In the genomic region with DNA sequence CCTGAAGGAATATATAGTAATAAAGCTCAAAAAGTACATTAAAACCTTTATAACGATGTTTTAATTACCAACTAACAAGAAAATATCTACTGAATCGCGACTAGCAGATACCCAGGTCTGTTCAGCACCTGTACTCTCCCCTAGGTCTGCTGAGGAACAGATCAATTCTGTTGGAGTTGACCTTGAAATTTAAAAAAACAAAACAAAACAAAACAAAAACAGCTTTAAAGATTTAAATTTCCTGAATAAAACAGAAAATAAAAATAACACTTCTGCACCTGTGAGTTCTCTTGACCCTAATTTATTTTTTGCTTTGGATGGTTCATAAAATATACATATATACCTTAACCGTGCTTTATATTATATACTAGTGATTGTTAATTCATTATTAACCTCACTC, we compare ENCODE assay signal across 16 cellular contexts.
"Had no signal": no experiment of that assay in that cellular context is flagged by ENCODE, and none has a peak within 500 bp of the region (broad histone marks: within the 10 kb centered on the region; RNA-seq: fewer than 3 reads in every experiment).

No MANE protein-coding gene starts in this region.

- H3K36me3 Mint-ChIP-seq: activated naive CD8-positive, alpha-beta T cell; naive B cell; stimulated activated naive B cell treated with anti-CD40 and anti-IgM and Interleukin-4, amounts not matched to agents 10 μg/mL and 1 μg/mL and 100 μg/mL, for 72 hours had no signal

- H3K27ac Mint-ChIP-seq: activated naive CD8-positive, alpha-beta T cell; activated T-helper 1 cell treated with anti-CD3 and anti-CD28 coated beads, Interleukin-12 subunit alpha, Interleukin-12 subunit beta, Interleukin-2, Interleukin-4 antibody, amounts not matched to agents 30 ng/mL and 10 ng/mL and 1 ng/mL, durations not matched to agents 14 hours and 24 hours and 36 hours; effector memory CD8-positive, alpha-beta T cell; naive B cell; stimulated activated naive B cell treated with anti-CD40 and anti-IgM and Interleukin-4, amounts not matched to agents 10 μg/mL and 1 μg/mL and 100 μg/mL, for 72 hours; T-helper 1 cell treated with Interleukin-12 subunit alpha and Interleukin-12 subunit beta and Interleukin-4 antibody, amounts not matched to agents 30 μg/mL and 1 μg/mL, for 36 hours had no signal

- H3K36me3 ChIP-seq: cardiac muscle cell, left lung, tibial nerve, vagina had no signal

- ATAC-seq: effector memory CD8-positive, alpha-beta T cell; stimulated activated naive B cell treated with anti-CD40 and anti-IgM and Interleukin-4, amounts not matched to agents 10 μg/mL and 1 μg/mL and 100 μg/mL, for 72 hours had no signal

- H3K4me1 Mint-ChIP-seq: naive B cell; stimulated activated naive B cell treated with anti-CD40 and anti-IgM and Interleukin-4, amounts not matched to agents 10 μg/mL and 1 μg/mL and 100 μg/mL, for 72 hours had no signal

- H3K9me3 Mint-ChIP-seq: activated T-helper 1 cell treated with anti-CD3 and anti-CD28 coated beads, Interleukin-12 subunit alpha, Interleukin-12 subunit beta, Interleukin-2, Interleukin-4 antibody, amounts not matched to agents 30 ng/mL and 10 ng/mL and 1 ng/mL, durations not matched to agents 14 hours and 24 hours and 36 hours; effector memory CD8-positive, alpha-beta T cell; naive B cell; neural crest cell; stimulated activated naive B cell treated with anti-CD40 and anti-IgM and Interleukin-4, amounts not matched to agents 10 μg/mL and 1 μg/mL and 100 μg/mL, for 72 hours; T-helper 1 cell treated with Interleukin-12 subunit alpha and Interleukin-12 subunit beta and Interleukin-4 antibody, amounts not matched to agents 30 μg/mL and 1 μg/mL, for 36 hours had no signal

- H3K4me3 ChIP-seq: cardiac muscle cell, tibial nerve had no signal

- H3K9me3 ChIP-seq: left lung, tibial nerve, vagina had no signal

- H3K4me3 Mint-ChIP-seq: activated naive CD8-positive, alpha-beta T cell; activated T-helper 1 cell treated with anti-CD3 and anti-CD28 coated beads, Interleukin-12 subunit alpha, Interleukin-12 subunit beta, Interleukin-2, Interleukin-4 antibody, amounts not matched to agents 30 ng/mL and 10 ng/mL and 1 ng/mL, durations not matched to agents 14 hours and 24 hours and 36 hours; effector memory CD8-positive, alpha-beta T cell; naive B cell; stimulated activated naive B cell treated with anti-CD40 and anti-IgM and Interleukin-4, amounts not matched to agents 10 μg/mL and 1 μg/mL and 100 μg/mL, for 72 hours; T-helper 1 cell treated with Interleukin-12 subunit alpha and Interleukin-12 subunit beta and Interleukin-4 antibody, amounts not matched to agents 30 μg/mL and 1 μg/mL, for 36 hours had no signal

- DNase-seq: activated CD4-positive, CD25-positive, alpha-beta regulatory T cell treated with anti-CD3 and anti-CD28 coated beads, Interleukin-2, amount 50 U/mL, for 72 hours; amniotic stem cell; dermis blood vessel endothelial cell; effector memory CD8-positive, alpha-beta T cell; mammary epithelial cell; naive B cell; stimulated activated naive B cell treated with anti-CD40 and anti-IgM and Interleukin-4, amounts not matched to agents 10 μg/mL and 1 μg/mL and 100 μg/mL, for 72 hours had no signal

- H3K4me1 ChIP-seq: left lung had no signal

- H3K27ac ChIP-seq: cardiac muscle cell, epithelial cell of prostate, vagina had no signal

- H3K27me3 ChIP-seq: cardiac muscle cell, left lung, tibial nerve, vagina had no signal
